Comparison of ENCODE assay signal across 9 cellular contexts in genomic region chr20:36887779-36888133, GRCh38. TPM values are rescaled to one million over a fixed set of nuclear protein-coding genes. Genes with fewer than 3 reads are reported as not detected.
DNase-seq lines count a peak whose midpoint lies in the region; ATAC-seq and TF ChIP-seq lines count a peak whose summit lies in the region.
"Had no signal": no experiment of that assay in that cellular context is flagged by ENCODE, and none has a peak within 500 bp of the region (broad histone marks: within the 10 kb centered on the region; RNA-seq: fewer than 3 reads in every experiment).

No MANE protein-coding gene starts in this region.

- peaks cover 48% of the 10 kb centered on the region for H3K36me3 Mint-ChIP-seq in CD4-positive, alpha-beta T cell (ENCODE audit: low read depth)
- no peaks in the 10 kb centered on the region for H3K36me3 Mint-ChIP-seq in endodermal cell (ENCODE audit: low read depth)
- H3K36me3 Mint-ChIP-seq in nephron progenitor cell (ENCODE audit: low read depth): no peaks in the 10 kb centered on the region

- CTCF ChIA-PET in CD4-positive, alpha-beta T cell (lab: Charles Lee): interaction anchor here (0.6 to 1.9 kb wide), 3 partner anchors 9 to 133 kb away, joined by 3 to 5 read pairs (median 3); no protein-coding TSS in a partner anchor

- H3K27me3 Mint-ChIP-seq in CD4-positive, alpha-beta T cell: no peaks in the 10 kb centered on the region
- H3K27me3 Mint-ChIP-seq in endodermal cell (ENCODE audit: insufficient read depth) (no peaks in the 10 kb centered on the region), nephron progenitor cell (ENCODE audit: low read depth, poor library complexity) (peaks cover 16% of the 10 kb centered on the region)

- no peaks in the 10 kb centered on the region for H3K9me3 Mint-ChIP-seq in CD4-positive, alpha-beta T cell
- H3K9me3 Mint-ChIP-seq in endodermal cell: no peaks in the 10 kb centered on the region
- H3K9me3 Mint-ChIP-seq in nephron progenitor cell: no peaks in the 10 kb centered on the region

- peak overlapping the region; percentile 61 for H3K27ac Mint-ChIP-seq in CD4-positive, alpha-beta T cell
- H3K27ac Mint-ChIP-seq in endodermal cell: no peak overlapping the region
- peak overlapping the region; percentile 76 for H3K27ac Mint-ChIP-seq in nephron progenitor cell

- H3K4me1 ChIP-seq in HUES64 (ENCODE audit: insufficient read depth, low read length) (peaks cover 8% of the 10 kb centered on the region; the same call in 1 of the 2 replicates), endodermal cell (ENCODE audit: control insufficient read depth, insufficient read depth, low read length) (no peaks in the 10 kb centered on the region)

- intact Hi-C loops in CD4-positive, alpha-beta T cell (cut with DNase I, micrococcal nuclease): loop anchor here in 1 of 2 experiments (5.0 to 10.0 kb wide), 3 partner anchors 170 to 683 kb away; no protein-coding TSS in a partner anchor

- peak overlapping the region; percentile 11; the same call in 1 of the 2 replicates for H3K4me3 ChIP-seq in HUES64 (ENCODE audit: low read length)
- H3K4me3 ChIP-seq in endodermal cell (ENCODE audit: low read length): no peak overlapping the region

- H3K4me3 Mint-ChIP-seq in CD4-positive, alpha-beta T cell: no peak overlapping the region
- H3K4me3 Mint-ChIP-seq in endodermal cell (no peak overlapping the region), nephron progenitor cell (peak overlapping the region; percentile 68)

- WGBS in HUES64: 71% methylated on average over 6 of the region's 6 CpGs
- 72 to 81% methylated on average over 6 of the region's 6 CpGs for WGBS in endodermal cell (ENCODE audit: insufficient coverage in 1 of 2, insufficient read length in 1 of 2), 2 experiments

- no peak for ATAC-seq in CD4-positive, alpha-beta T cell (ENCODE audit: poor library complexity)
- ATAC-seq in HG02938 (IDR thresholded peaks at IDR 0.05; ENCODE audit: unreplicated experiment) (no peak), GM19455 (IDR thresholded peaks at IDR 0.05; ENCODE audit: unreplicated experiment) (no peak)

- no peak overlapping the region for H3K9ac ChIP-seq in HUES64 (ENCODE audit: low read depth, low read length)
- H3K9ac ChIP-seq in endodermal cell (ENCODE audit: extremely low read depth, low read length, poor library complexity, severe bottlenecking): no peak overlapping the region

- H3K36me3 ChIP-seq in HUES64 (ENCODE audit: insufficient read depth, low read length): peaks cover 20% of the 10 kb centered on the region; the same call in 1 of the 2 replicates
- H3K36me3 ChIP-seq in endodermal cell (ENCODE audit: control insufficient read depth, insufficient read depth, low read length): no peaks in the 10 kb centered on the region

- H3K9me3 ChIP-seq in CD4-positive, alpha-beta T cell (ENCODE audit: control insufficient read depth, low read length): no peaks in the 10 kb centered on the region
- H3K9me3 ChIP-seq in HUES64 (ENCODE audit: insufficient read depth, low read depth, low read length) (no peaks in the 10 kb centered on the region), endodermal cell (ENCODE audit: control insufficient read depth, low read length) (no peaks in the 10 kb centered on the region)

- POLR2A ChIA-PET in CD4-positive, alpha-beta T cell (lab: Charles Lee): no interaction called here

- no peak for DNase-seq in CD4-positive, alpha-beta T cell
- DNase-seq in endodermal cell (peak; percentile 55), nephron progenitor cell (no peak), glomerular visceral epithelial cell (ENCODE audit: extremely low spot score) (no peak), NCI-H748 (lab: John Stamatoyannopoulos, UW; ENCODE audit: unreplicated experiment) (no peak)

- TF ChIP-seq CTCF in CD4-positive, alpha-beta T cell (IDR thresholded peaks at IDR 0.05): no peak
- TF ChIP-seq CTCF in endodermal cell (conservative IDR thresholded peaks at IDR 0.05) (no peak), nephron progenitor cell (IDR thresholded peaks at IDR 0.05) (no peak)

- H3K4me1 Mint-ChIP-seq in CD4-positive, alpha-beta T cell (ENCODE audit: low read depth): peaks cover 16% of the 10 kb centered on the region
- H3K4me1 Mint-ChIP-seq in endodermal cell (peaks cover 15% of the 10 kb centered on the region), nephron progenitor cell (peaks cover 28% of the 10 kb centered on the region)

- H3K27me3 ChIP-seq in CD4-positive, alpha-beta T cell (ENCODE audit: control insufficient read depth, insufficient read depth, low read length): no peaks in the 10 kb centered on the region
- H3K27me3 ChIP-seq in HUES64 (ENCODE audit: insufficient read depth, low read length) (no peaks in the 10 kb centered on the region), endodermal cell (ENCODE audit: control insufficient read depth, insufficient read depth, low read length, poor library complexity, severe bottlenecking) (no peaks in the 10 kb centered on the region)

- H3K27ac ChIP-seq in CD4-positive, alpha-beta T cell (ENCODE audit: low read depth, low read length): no peak overlapping the region
- H3K27ac ChIP-seq in HUES64 (ENCODE audit: low read depth, low read length): no peak overlapping the region
- no peak overlapping the region for H3K27ac ChIP-seq in endodermal cell (ENCODE audit: low read depth, low read length)
- H3K27ac ChIP-seq: epithelial cell of prostate had no signal

RNA-seq across cellular contexts. Expression of gene TLDC2, which starts 11.8 kb away (rescaled TPM):
- total RNA-seq in CD4-positive, alpha-beta T cell: not detected
- 0.25 TPM for polyA plus RNA-seq in HUES64 (2013, experiment 1 of 2)
- 0.25 TPM for polyA plus RNA-seq in HUES64 (2013, experiment 2 of 2)
- under 1 TPM; 0.18 to 0.24 TPM for total RNA-seq in endodermal cell
- polyA plus RNA-seq in endodermal cell (2013, experiment 1 of 2): 0.36 TPM
- polyA plus RNA-seq in endodermal cell (2013, experiment 2 of 2): 0.54 TPM
